In genomic region chr6:37283786-37284185, GRCh38 we compare ENCODE assay signal across 14 cellular contexts. TPM values are rescaled to one million over a fixed set of nuclear protein-coding genes. Genes with fewer than 3 reads are reported as not detected.
A peak's percentile ranks its signal among the peaks of the same experiment; 100 is the strongest.
DNase-seq lines count a peak whose midpoint lies in the region; ATAC-seq and TF ChIP-seq lines count a peak whose summit lies in the region.
"Had no signal": no experiment of that assay in that cellular context is flagged by ENCODE, and none has a peak within 500 bp of the region (broad histone marks: within the 10 kb centered on the region; RNA-seq: fewer than 3 reads in every experiment).

No MANE protein-coding gene starts in this region.

- H3K9ac ChIP-seq in stomach smooth muscle (ENCODE audit: low read length in 2 of 2): peak overlapping the region in 1 of 2 donors; percentile 24

- no peak overlapping the region for H3K4me3 Mint-ChIP-seq in osteocyte (ENCODE audit: unreplicated experiment)
- H3K4me3 Mint-ChIP-seq in immature natural killer cell: no peak overlapping the region
- H3K4me3 Mint-ChIP-seq: CD4-positive, alpha-beta T cell; naive B cell; T-cell had no signal

- no peaks in the 10 kb centered on the region for H3K9me3 ChIP-seq in stomach smooth muscle (ENCODE audit: control insufficient read depth in 2 of 2, low read length in 2 of 2)

- TF ChIP-seq CTCF in coronary artery (IDR thresholded peaks at IDR 0.05) (no peak), osteocyte (IDR thresholded peaks at IDR 0.05) (no peak)

- H3K27ac Mint-ChIP-seq in osteocyte (ENCODE audit: unreplicated experiment) (no peak overlapping the region), immature natural killer cell (no peak overlapping the region)
- H3K27ac Mint-ChIP-seq: CD4-positive, alpha-beta T cell; T-cell had no signal

- peaks cover 37% of the 10 kb centered on the region for H3K36me3 Mint-ChIP-seq in osteocyte (ENCODE audit: unreplicated experiment)
- peaks cover 21 to 47% (median 28%) of the 10 kb centered on the region in 3 donors for H3K36me3 Mint-ChIP-seq in immature natural killer cell

- H3K4me1 Mint-ChIP-seq in osteocyte (ENCODE audit: unreplicated experiment) (peaks cover 24% of the 10 kb centered on the region), immature natural killer cell (peaks cover 4 to 12% of the 10 kb centered on the region in 2 donors)

- peak overlapping the region; percentile 8 for H3K4me3 ChIP-seq in coronary artery
- H3K4me3 ChIP-seq in stomach smooth muscle (ENCODE audit: low read length in 2 of 2): peak overlapping the region in 1 of 2 donors; percentile 57

- peaks cover 34% of the 10 kb centered on the region for H3K4me1 ChIP-seq in stomach smooth muscle (ENCODE audit: control insufficient read depth, insufficient read depth, low read length)

- no peaks in the 10 kb centered on the region for H3K27me3 ChIP-seq in stomach smooth muscle (ENCODE audit: control insufficient read depth in 1 of 2, insufficient read depth in 2 of 2, low read length in 2 of 2)

- no peaks in the 10 kb centered on the region for H3K9me3 Mint-ChIP-seq in osteocyte (ENCODE audit: unreplicated experiment)
- H3K9me3 Mint-ChIP-seq in immature natural killer cell: no peaks in the 10 kb centered on the region
- H3K9me3 Mint-ChIP-seq: CD4-positive, alpha-beta T cell; naive B cell; T-cell had no signal

- ATAC-seq in GM19467 (IDR thresholded peaks at IDR 0.05; ENCODE audit: unreplicated experiment): no peak
- ATAC-seq: T-cell had no signal

- H3K27me3 Mint-ChIP-seq in osteocyte (ENCODE audit: unreplicated experiment) (no peaks in the 10 kb centered on the region), immature natural killer cell (ENCODE audit: low read depth in 3 of 3) (no peaks in the 10 kb centered on the region)
- H3K27me3 Mint-ChIP-seq: CD4-positive, alpha-beta T cell; naive B cell; T-cell had no signal

- peak; percentile 51 for DNase-seq in GM04503 (ENCODE audit: low read depth)
- peak; percentile 92 for DNase-seq in coronary artery (ENCODE audit: low spot score)
- peak; percentile 84 for DNase-seq in medulla oblongata (ENCODE audit: extremely low spot score)
- no peak for DNase-seq in osteocyte (ENCODE audit: extremely low spot score, unreplicated experiment)
- DNase-seq in GDM1 (lab: John Stamatoyannopoulos, UW): no peak
- DNase-seq in immature natural killer cell: no peak
- DNase-seq: activated effector memory CD4-positive, alpha-beta T cell treated with anti-CD3 and anti-CD28 coated beads, Interleukin-2, amount 50 U/mL, for 16 hours; CD4-positive, alpha-beta T cell; naive B cell; NCI-H187; stimulated activated CD4-positive, alpha-beta T cell treated with anti-CD3 and anti-CD28 coated beads, Interleukin-4, amount 100 ng/mL, for 1 hour; T-cell had no signal

- H3K27ac ChIP-seq in coronary artery (peak overlapping the region; percentile 72 to 82), stomach smooth muscle (ENCODE audit: low read length) (peak overlapping the region; percentile 70)

- H3K36me3 ChIP-seq in stomach smooth muscle (ENCODE audit: control insufficient read depth in 2 of 2, insufficient read depth in 2 of 2, low read length in 2 of 2): peaks cover 6 to 23% of the 10 kb centered on the region in 2 donors

RNA-seq across cellular contexts. Expression of gene TMEM217, which starts 25.8 kb away (rescaled TPM):
- 3.5 and 5.0 TPM in 2 replicates for total RNA-seq in osteocyte
- polyA plus RNA-seq in immature natural killer cell: under 1 TPM in 2 of 3 donors, not detected in 1; 0.23 to 0.32 TPM

RNA-seq across cellular contexts. Expression of gene TBC1D22B, which starts 26.2 kb away (rescaled TPM):
- total RNA-seq in osteocyte: 13.5 and 13.8 TPM in 2 replicates
- 1 to 10 TPM; 4.3 to 8.4 (median 7.2) TPM for polyA plus RNA-seq in immature natural killer cell

Comparison
In these comparisons a context has a peak if more than half of its experiments do, and no peak if none do; other contexts are left out.
1. DNase-seq: peak in GM04503 (single experiment), coronary artery (single experiment) and medulla oblongata (single experiment); none in osteocyte (single experiment), GDM1 (single experiment) and immature natural killer cell (0 of 3).